ENCODE assay signal across 8 cellular contexts in genomic region chr9:4741365-4742031, GRCh38. TPM values are rescaled to one million over a fixed set of nuclear protein-coding genes. Genes with fewer than 3 reads are reported as not detected.
DNase-seq lines count a peak whose midpoint lies in the region; ATAC-seq, FAIRE-seq and TF ChIP-seq lines count a peak whose summit lies in the region.

No MANE protein-coding gene starts in this region.

- no peak for TF ChIP-seq POLR2A in spleen (IDR thresholded peaks at IDR 0.05)

- TF ChIP-seq CTCF in RWPE1 (conservative IDR thresholded peaks at IDR 0.05; ENCODE audit: low read depth) = no peak
- no peak for TF ChIP-seq CTCF in kidney (IDR thresholded peaks at IDR 0.05; ENCODE audit: borderline replicate concordance, extremely low read depth, insufficient read depth)
- TF ChIP-seq CTCF in spleen (IDR thresholded peaks at IDR 0.05 in 8 of 11, conservative IDR thresholded peaks at IDR 0.05 in 3 of 11) = no peak

- intact Hi-C loops in kidney (cut with DNase I) (no loop called here), spleen (cut with DNase I; ENCODE audit: low total_unique reads) (loop anchor here (10.0 kb wide), 1 partner anchor 703 kb away; no protein-coding TSS in a partner anchor)

- H3K4me3 ChIP-seq in kidney (ENCODE audit: low read length in 2 of 2) = peak overlapping the region; percentile 78 to 82
- H3K4me3 ChIP-seq in spleen = peak overlapping the region; percentile 55 to 94 (median 84)

- H3K36me3 ChIP-seq in kidney (ENCODE audit: control insufficient read depth in 1 of 2, insufficient read depth in 2 of 2, low read length in 2 of 2) = no peaks in the 10 kb centered on the region
- no peaks in the 10 kb centered on the region for H3K36me3 ChIP-seq in spleen

- H3K27me3 ChIP-seq in spleen (replicated peaks in 1 of 7) = no peaks in the 10 kb centered on the region

- peak overlapping the region; percentile 90 to 92 for H3K9ac ChIP-seq in kidney (ENCODE audit: low read length in 2 of 2)

- peak overlapping the region; percentile 93 for H3K27ac ChIP-seq in RWPE1
- peak overlapping the region; percentile 93 for H3K27ac ChIP-seq in caudate nucleus (ENCODE audit: low read depth, low read length)
- H3K27ac ChIP-seq in kidney (ENCODE audit: low read depth in 2 of 2, low read length in 2 of 2) = peak overlapping the region; percentile 98 to 99
- H3K27ac ChIP-seq in spleen = peak overlapping the region; percentile 81 to 97 (median 92)

- FAIRE-seq in kidney (lab: Jason Lieb, UNC) = no peak

- no peaks in the 10 kb centered on the region for H3K9me3 ChIP-seq in kidney (ENCODE audit: control insufficient read depth in 1 of 2, low read length in 2 of 2)
- H3K9me3 ChIP-seq in spleen = no peaks in the 10 kb centered on the region

- DNase-seq in COLO668 (lab: John Stamatoyannopoulos, UW; ENCODE audit: unreplicated experiment) (peak; percentile 31), RWPE1 (ENCODE audit: low spot score) (no peak), caudate nucleus (lab: John Stamatoyannopoulos, UW) (peak in 38 of 61 donors; percentile 4 to 75 (median 42)), kidney (no peak), spleen (no peak), GM19240 (ENCODE audit: insufficient read length, low spot score) (no peak)

- POLR2A ChIA-PET in RWPE1 (lab: Yijun Ruan, JAX; ENCODE audit: low non-redundant PET) = interaction anchor here (0.6 kb wide), 1 partner anchor 469 kb away, joined by 3 read pairs; no protein-coding TSS in a partner anchor

- CTCF ChIA-PET in RWPE1 (lab: Yijun Ruan, JAX) = interaction anchor here (0.5 to 0.7 kb wide), 3 partner anchors 9 to 66 kb away, joined by 3 to 5 read pairs (median 4); no protein-coding TSS in a partner anchor

- H3K4me1 ChIP-seq in kidney (ENCODE audit: control insufficient read depth in 1 of 2, insufficient read depth in 1 of 2, low read depth in 1 of 2, low read length in 2 of 2) (peaks cover 5 to 14% of the 10 kb centered on the region in 2 donors), spleen (peaks cover 10 to 52% (median 37%) of the 10 kb centered on the region in 6 donors)

- peak; percentile 7 for ATAC-seq in GM21723 (IDR thresholded peaks at IDR 0.05; ENCODE audit: unreplicated experiment)
- ATAC-seq in HG02885 (IDR thresholded peaks at IDR 0.05; ENCODE audit: poor library complexity, unreplicated experiment) = no peak

- 1 to 6% (median 1%) methylated on average over 34 to 52 of the region's 52 CpGs for WGBS in spleen, 5 donors

RNA-seq across cellular contexts. Expression of gene AK3, which starts 0.5 kb away (rescaled TPM):
- total RNA-seq in kidney (70.9 TPM), spleen (10 to 100 TPM; 28.1 to 65.3 (median 51.3) TPM)
- polyA plus RNA-seq in kidney (ENCODE audit: insufficient read depth, low read depth, low replicate concordance) (93.5 TPM), spleen (10 to 100 TPM; 21.3 to 34.3 (median 25.9) TPM)

RNA-seq across cellular contexts. Expression of gene RCL1, which starts 51.2 kb away (rescaled TPM):
- total RNA-seq in kidney (22.8 TPM), spleen (10 to 100 TPM; 16.8 to 29.4 (median 23.3) TPM)
- polyA plus RNA-seq in kidney (ENCODE audit: insufficient read depth, low read depth, low replicate concordance) (15.7 TPM), spleen (10 to 100 TPM; 11.8 to 15.3 (median 12.2) TPM)

Comparison
In these comparisons a context has a peak if more than half of its experiments do, and no peak if none do; other contexts are left out.
1. DNase-seq: peak in COLO668 (single experiment) and caudate nucleus (38 of 61); none in RWPE1 (single experiment), kidney (single experiment), spleen (single experiment) and GM19240 (single experiment).
2. Peak in every context shown above with its lines, with median percentiles within 50 percentile points of each other: H3K27ac ChIP-seq.